ENCODE assay signal across 1 cellular context in the genomic region with DNA sequence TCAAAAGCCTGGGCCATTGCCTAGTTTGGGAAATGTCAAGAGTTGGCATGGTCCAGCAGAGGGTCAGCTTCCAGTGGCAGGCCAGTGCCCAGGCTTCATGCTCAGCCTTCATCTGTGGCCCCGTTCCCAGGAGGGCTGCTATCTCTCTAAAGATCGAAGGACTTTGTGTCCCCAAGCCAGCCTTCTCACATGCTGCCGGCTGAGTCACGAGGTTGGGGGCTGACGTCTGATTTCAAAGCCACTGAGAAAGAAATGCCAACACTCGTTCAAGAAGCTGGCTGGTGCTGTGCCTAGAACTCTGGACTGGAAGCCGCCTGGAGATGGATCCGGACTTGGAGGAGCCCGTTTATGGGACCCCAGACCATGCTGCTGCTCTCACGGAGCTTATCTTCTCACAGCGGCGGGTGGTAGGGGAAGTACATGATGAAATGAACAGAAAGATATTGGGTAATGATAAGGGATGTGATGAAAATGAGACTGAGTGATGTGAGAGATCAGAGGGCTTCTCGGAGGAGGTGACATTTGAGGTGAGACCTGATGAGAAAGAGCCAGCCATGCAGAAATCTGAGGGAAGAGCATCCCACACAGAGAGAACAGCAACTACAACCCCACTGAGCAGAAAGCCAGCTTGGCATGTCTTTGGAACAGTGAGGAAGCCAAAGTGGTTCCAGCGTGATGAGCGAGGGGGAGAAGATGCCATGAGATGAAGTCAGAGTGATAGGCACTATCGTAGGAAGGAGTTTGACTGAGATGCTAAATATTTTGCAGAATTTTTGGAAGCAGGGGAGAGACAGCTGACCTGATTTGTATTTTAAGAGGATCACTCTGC.
TF ChIP-seq lines count a peak whose summit lies in the region.

No MANE protein-coding gene starts in this region.

TF ChIP-seq in liver, 16 proteins besides CTCF, POLR2A, EP300 and RAD21 (continued from another document):
- TF ChIP-seq, protein P1, sequence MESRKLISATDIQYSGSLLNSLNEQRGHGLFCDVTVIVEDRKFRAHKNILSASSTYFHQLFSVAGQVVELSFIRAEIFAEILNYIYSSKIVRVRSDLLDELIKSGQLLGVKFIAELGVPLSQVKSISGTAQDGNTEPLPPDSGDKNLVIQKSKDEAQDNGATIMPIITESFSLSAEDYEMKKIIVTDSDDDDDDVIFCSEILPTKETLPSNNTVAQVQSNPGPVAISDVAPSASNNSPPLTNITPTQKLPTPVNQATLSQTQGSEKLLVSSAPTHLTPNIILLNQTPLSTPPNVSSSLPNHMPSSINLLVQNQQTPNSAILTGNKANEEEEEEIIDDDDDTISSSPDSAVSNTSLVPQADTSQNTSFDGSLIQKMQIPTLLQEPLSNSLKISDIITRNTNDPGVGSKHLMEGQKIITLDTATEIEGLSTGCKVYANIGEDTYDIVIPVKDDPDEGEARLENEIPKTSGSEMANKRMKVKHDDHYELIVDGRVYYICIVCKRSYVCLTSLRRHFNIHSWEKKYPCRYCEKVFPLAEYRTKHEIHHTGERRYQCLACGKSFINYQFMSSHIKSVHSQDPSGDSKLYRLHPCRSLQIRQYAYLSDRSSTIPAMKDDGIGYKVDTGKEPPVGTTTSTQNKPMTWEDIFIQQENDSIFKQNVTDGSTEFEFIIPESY (IDR thresholded peaks at IDR 0.05) = peak; percentile 37
